ENCODE assay signal across 15 cellular contexts in genomic region chr10:34434119-34434594, GRCh38.
A peak's percentile ranks its signal among the peaks of the same experiment; 100 is the strongest.
DNase-seq lines count a peak whose midpoint lies in the region; ATAC-seq, FAIRE-seq and TF ChIP-seq lines count a peak whose summit lies in the region.
"Had no signal": no experiment of that assay in that cellular context is flagged by ENCODE, and none has a peak within 500 bp of the region (broad histone marks: within the 10 kb centered on the region; RNA-seq: fewer than 3 reads in every experiment).

No MANE protein-coding gene starts in this region.

- H3K4me1 Mint-ChIP-seq in activated naive CD4-positive, alpha-beta T cell treated with anti-CD3 and anti-CD28 coated beads, Interleukin-2, amount 10 ng/mL, durations not matched to agents 7 days and 5 days: no peaks in the 10 kb centered on the region

- no peak overlapping the region for H3K4me3 ChIP-seq in mammary epithelial cell (replicated peaks in 1 of 3; ENCODE audit: insufficient read depth in 1 of 3, low read depth in 2 of 3, low read length in 3 of 3)
- H3K4me3 ChIP-seq in keratinocyte (ENCODE audit: control insufficient read depth in 2 of 3, extremely low read depth in 1 of 3, insufficient read depth in 2 of 3, low read depth in 1 of 3, low read length in 3 of 3): no peak overlapping the region
- no peak overlapping the region for H3K4me3 ChIP-seq in mesendoderm (ENCODE audit: low read length)
- H3K4me3 ChIP-seq: HAP-1 had no signal

- no peak overlapping the region for H2BK120ac ChIP-seq in mesendoderm (ENCODE audit: low read depth, low read length)

- TF ChIP-seq CTCF in mammary epithelial cell (conservative IDR thresholded peaks at IDR 0.05 in 1 of 2, IDR thresholded peaks at IDR 0.05 in 1 of 2; ENCODE audit: extremely low read depth in 1 of 2, insufficient read depth in 1 of 2, low read depth in 1 of 2, low read length in 2 of 2) (no peak), keratinocyte (optimal IDR thresholded peaks at IDR 0.05 in 1 of 3, IDR thresholded peaks at IDR 0.05 in 1 of 3, conservative IDR thresholded peaks at IDR 0.05 in 1 of 3; ENCODE audit: extremely low read depth in 1 of 3, insufficient read depth in 2 of 3, low read length in 3 of 3) (no peak)

- H3K79me2 ChIP-seq in mammary epithelial cell (ENCODE audit: insufficient read depth, low read length) (peaks cover 3% of the 10 kb centered on the region), keratinocyte (ENCODE audit: control insufficient read depth, insufficient read depth, low read length) (peaks cover 2% of the 10 kb centered on the region), mesendoderm (ENCODE audit: control insufficient read depth, insufficient read depth, low read length) (no peaks in the 10 kb centered on the region)

- H2AK5ac ChIP-seq in mesendoderm (ENCODE audit: low read length): no peak overlapping the region

- H3K4me2 ChIP-seq in mammary epithelial cell (ENCODE audit: insufficient read depth, low read depth, low read length) (no peak overlapping the region), keratinocyte (ENCODE audit: control insufficient read depth, extremely low read depth, insufficient read depth, low read depth, low read length) (no peak overlapping the region), mesendoderm (ENCODE audit: low read length) (no peak overlapping the region)

- no peaks in the 10 kb centered on the region for H3K79me1 ChIP-seq in mesendoderm (ENCODE audit: low read length)

- peak; percentile 94 for FAIRE-seq in HTR-8/SVneo (lab: Jason Lieb, UNC)
- FAIRE-seq in keratinocyte (lab: Jason Lieb, UNC): peak; percentile 72

- no peaks in the 10 kb centered on the region for H3K9me3 Mint-ChIP-seq in activated naive CD4-positive, alpha-beta T cell treated with anti-CD3 and anti-CD28 coated beads, Interleukin-2, amount 10 ng/mL, durations not matched to agents 7 days and 5 days

- H3K9me3 ChIP-seq in mammary epithelial cell (replicated peaks; ENCODE audit: insufficient read depth, low read length): no peaks in the 10 kb centered on the region
- H3K9me3 ChIP-seq in keratinocyte (ENCODE audit: control insufficient read depth, low read depth, low read length): no peaks in the 10 kb centered on the region
- H3K9me3 ChIP-seq: HAP-1, neutrophil had no signal

- CTCF ChIA-PET in mammary epithelial cell (lab: Charles Lee; ENCODE audit: low non-redundant PET): no interaction called here
- CTCF ChIA-PET in activated naive CD4-positive, alpha-beta T cell treated with anti-CD3 and anti-CD28 coated beads, Interleukin-2, amount 10 ng/mL, durations not matched to agents 7 days and 5 days (lab: Charles Lee): no interaction called here

- no peak overlapping the region for H3K23ac ChIP-seq in mesendoderm (ENCODE audit: low read length)

- no peak for ATAC-seq in HG02678 (IDR thresholded peaks at IDR 0.05; ENCODE audit: unreplicated experiment)

- H2BK5ac ChIP-seq in mesendoderm (ENCODE audit: low read length): no peak overlapping the region

- no peaks in the 10 kb centered on the region for H3K36me3 Mint-ChIP-seq in activated naive CD4-positive, alpha-beta T cell treated with anti-CD3 and anti-CD28 coated beads, Interleukin-2, amount 10 ng/mL, durations not matched to agents 7 days and 5 days

- no peak overlapping the region for H3K4ac ChIP-seq in mesendoderm (ENCODE audit: low read depth, low read length)

- intact Hi-C loops in mammary epithelial cell (cut with micrococcal nuclease): loop anchor here (5.0 kb wide), 1 partner anchor 33 kb away; no protein-coding TSS in a partner anchor

- WGBS in mammary epithelial cell (ENCODE audit: low coverage, missing lambda C conversion rate): 73% methylated on average over 2 of the region's 2 CpGs
- no CpG with 5 or more reads among the region's 2 CpGs for WGBS in mesendoderm (ENCODE audit: extremely low coverage, insufficient coverage, low lambda C conversion rate)

- H3K9me1 ChIP-seq in keratinocyte (ENCODE audit: control insufficient read depth, extremely low read depth, insufficient read depth, low read length): no peaks in the 10 kb centered on the region

- H2AFZ ChIP-seq in mammary epithelial cell (ENCODE audit: low read depth, low read length) (no peak overlapping the region), keratinocyte (ENCODE audit: control insufficient read depth, low read length) (no peak overlapping the region)

- BruUV-seq in mammary epithelial cell (replicated peaks; lab: Mats Ljungman, UMichigan): no TSS peak

- no peak overlapping the region for H3K27ac ChIP-seq in mammary epithelial cell (ENCODE audit: insufficient read depth, low read depth, low read length)
- peak overlapping the region; percentile 6 for H3K27ac ChIP-seq in keratinocyte (ENCODE audit: control insufficient read depth, insufficient read depth, low read length)
- H3K27ac ChIP-seq in mesendoderm (ENCODE audit: low read depth, low read length): no peak overlapping the region
- H3K27ac ChIP-seq: neutrophil had no signal

- H4K20me1 ChIP-seq in mammary epithelial cell (ENCODE audit: insufficient read depth, low read length) (no peaks in the 10 kb centered on the region), keratinocyte (ENCODE audit: control insufficient read depth, extremely low read depth, insufficient read depth, low read length) (no peaks in the 10 kb centered on the region)

- DNase-seq in A172 (ENCODE audit: low spot score) (peak; percentile 25), HTR-8/SVneo (ENCODE audit: insufficient read length, low spot score) (peak; percentile 51), mammary epithelial cell (peak; percentile 28), keratinocyte (ENCODE audit: low read depth, low spot score) (no peak), mesendoderm (no peak)
- DNase-seq in activated naive CD4-positive, alpha-beta T cell treated with anti-CD3 and anti-CD28 coated beads, Interleukin-2, amount 10 ng/mL, durations not matched to agents 7 days and 5 days: no peak
- no peak for DNase-seq in activated T-cell treated with anti-CD3 and anti-CD28 coated beads, Interleukin-2, amount 50 U/mL, for 48 hours
- DNase-seq: ACHN; activated gamma-delta T cell; GF-D8; islet precursor cell; stimulated activated CD4-positive, alpha-beta T cell treated with anti-CD3 and anti-CD28 coated beads, Interleukin-2, amount 100 ng/mL, for 48 hours had no signal

- no peak overlapping the region for H3K27ac Mint-ChIP-seq in activated naive CD4-positive, alpha-beta T cell treated with anti-CD3 and anti-CD28 coated beads, Interleukin-2, amount 10 ng/mL, durations not matched to agents 7 days and 5 days

- in situ Hi-C loops in mammary epithelial cell (cut with MboI; ENCODE audit: low sequenced_read_pairs in 2 of 2): no loop called here

- no peak overlapping the region for H3K9ac ChIP-seq in mammary epithelial cell (ENCODE audit: insufficient read depth, low read length)
- no peak overlapping the region for H3K9ac ChIP-seq in keratinocyte (ENCODE audit: control insufficient read depth, extremely low read depth, insufficient read depth, low read length)
- no peak overlapping the region for H3K9ac ChIP-seq in mesendoderm (ENCODE audit: low read length)

- H2BK15ac ChIP-seq in mesendoderm (replicated peaks; ENCODE audit: low read depth): no peak overlapping the region

- dilution Hi-C loops in mammary epithelial cell (cut with HindIII; ENCODE audit: low sequenced_read_pairs) (loop anchor here (10.0 kb wide), 1 partner anchor 51 kb away; no protein-coding TSS in a partner anchor), keratinocyte (cut with MboI; ENCODE audit: extremely low pct_ligation_motif_present, low sequenced_read_pairs) (no loop called here)

- H3K18ac ChIP-seq in mesendoderm (ENCODE audit: low read length): no peak overlapping the region

- H3K36me3 ChIP-seq in mammary epithelial cell (ENCODE audit: insufficient read depth, low read length): no peaks in the 10 kb centered on the region
- no peaks in the 10 kb centered on the region for H3K36me3 ChIP-seq in keratinocyte (ENCODE audit: control insufficient read depth in 2 of 2, extremely low read depth in 1 of 2, insufficient read depth in 2 of 2, low read length in 2 of 2)
- no peaks in the 10 kb centered on the region for H3K36me3 ChIP-seq in mesendoderm (ENCODE audit: control insufficient read depth, insufficient read depth, low read length)
- H3K36me3 ChIP-seq: HAP-1, neutrophil had no signal

- H3K4me1 ChIP-seq in mammary epithelial cell (ENCODE audit: insufficient read depth, low read length): peaks cover 21% of the 10 kb centered on the region
- H3K4me1 ChIP-seq in keratinocyte (ENCODE audit: control insufficient read depth, extremely low read depth, insufficient read depth, low read length): peaks cover 23% of the 10 kb centered on the region
- no peaks in the 10 kb centered on the region for H3K4me1 ChIP-seq in mesendoderm (ENCODE audit: control insufficient read depth, low read depth, low read length)
- H3K4me1 ChIP-seq: HAP-1 had no signal

- H3K27me3 Mint-ChIP-seq in activated naive CD4-positive, alpha-beta T cell treated with anti-CD3 and anti-CD28 coated beads, Interleukin-2, amount 10 ng/mL, durations not matched to agents 7 days and 5 days: no peaks in the 10 kb centered on the region

- no peak overlapping the region for H4K5ac ChIP-seq in mesendoderm (ENCODE audit: low read length)

- H3K56ac ChIP-seq in mesendoderm (ENCODE audit: low read length): no peak overlapping the region

- H3K4me3 Mint-ChIP-seq in activated naive CD4-positive, alpha-beta T cell treated with anti-CD3 and anti-CD28 coated beads, Interleukin-2, amount 10 ng/mL, durations not matched to agents 7 days and 5 days: no peak overlapping the region

- no peaks in the 10 kb centered on the region for H3K27me3 ChIP-seq in mammary epithelial cell (ENCODE audit: insufficient read depth, low read length)
- H3K27me3 ChIP-seq in keratinocyte (ENCODE audit: control insufficient read depth, extremely low read depth, insufficient read depth, low read length): no peaks in the 10 kb centered on the region
- H3K27me3 ChIP-seq in mesendoderm (ENCODE audit: insufficient read depth, low read length, poor library complexity): no peaks in the 10 kb centered on the region
- H3K27me3 ChIP-seq: neutrophil had no signal

- H4K8ac ChIP-seq in mesendoderm (ENCODE audit: low read depth, low read length): no peak overlapping the region

Comparison
In these comparisons a context has a peak if more than half of its experiments do, and no peak if none do; other contexts are left out.
1. DNase-seq: peak in A172 (single experiment), HTR-8/SVneo (single experiment) and mammary epithelial cell (single experiment); none in keratinocyte (single experiment), activated naive CD4-positive, alpha-beta T cell treated with anti-CD3 and anti-CD28 coated beads, Interleukin-2, amount 10 ng/mL, durations not matched to agents 7 days and 5 days (single experiment), activated T-cell treated with anti-CD3 and anti-CD28 coated beads, Interleukin-2, amount 50 U/mL, for 48 hours (0 of 2) and mesendoderm (single experiment).